ENCODE assay signal across 8 cellular contexts in genomic region chr18:49021433-49022129, GRCh38.
DNase-seq lines count a peak whose midpoint lies in the region; ATAC-seq, FAIRE-seq and TF ChIP-seq lines count a peak whose summit lies in the region.

No MANE protein-coding gene starts in this region.

- no peaks in the 10 kb centered on the region for H3K79me2 ChIP-seq in OCI-LY1 (ENCODE audit: insufficient read depth, low read length)

- no peaks in the 10 kb centered on the region for H3K9me3 ChIP-seq in OCI-LY1 (ENCODE audit: low read length)
- H3K9me3 ChIP-seq in aorta (ENCODE audit: control insufficient read depth, low read length), result no peaks in the 10 kb centered on the region

- 83 to 84% methylated on average over 18 of the region's 18 CpGs for WGBS in aorta, 2 donors

- no peak overlapping the region; the same call in 1 of the 2 replicates for H3K9ac ChIP-seq in OCI-LY1 (ENCODE audit: low read length)

- no peaks in the 10 kb centered on the region for H4K20me1 ChIP-seq in OCI-LY1 (ENCODE audit: insufficient read depth, low read length)

- H3K4me2 ChIP-seq in OCI-LY1 (ENCODE audit: low read length), result peak overlapping the region; percentile 9; the same call in 1 of the 2 replicates

- H3K36me3 ChIP-seq in OCI-LY1 (ENCODE audit: insufficient read depth, low read length), result no peaks in the 10 kb centered on the region
- H3K36me3 ChIP-seq in aorta (ENCODE audit: control insufficient read depth in 1 of 2, insufficient read depth in 2 of 2, low read length in 1 of 2), result no peaks in the 10 kb centered on the region

- H3K27me3 ChIP-seq in OCI-LY1 (ENCODE audit: insufficient read depth, low read length) (no peaks in the 10 kb centered on the region), aorta (ENCODE audit: control insufficient read depth in 1 of 2, insufficient read depth in 2 of 2, low read length in 1 of 2) (no peaks in the 10 kb centered on the region)

- DNase-seq in AG09319 (ENCODE audit: extremely low read depth, low read depth), result no peak
- DNase-seq in GM19239 (ENCODE audit: insufficient read length, low spot score), result peak; percentile 56
- peak; percentile 41 for DNase-seq in amniotic epithelial cell (ENCODE audit: low read depth)
- DNase-seq in iris pigment epithelial cell (ENCODE audit: low read depth), result peak; percentile 54
- peak; percentile 13 for DNase-seq in stimulated activated CD8-positive, alpha-beta memory T cell treated with anti-CD3 and anti-CD28 coated beads, Interleukin-12 subunit alpha, Interleukin-12 subunit beta, amount 100 ng/mL, for 4 hours (ENCODE audit: low read depth)
- DNase-seq in aorta, result no peak

- H3F3A ChIP-seq in OCI-LY1 (ENCODE audit: insufficient read depth, low read length), result no peaks in the 10 kb centered on the region

- H3K4me1 ChIP-seq in OCI-LY1 (ENCODE audit: insufficient read depth, low read length, severe bottlenecking) (peaks cover 57% of the 10 kb centered on the region), aorta (ENCODE audit: control insufficient read depth in 1 of 2, insufficient read depth in 2 of 2, low read length in 2 of 2) (no peaks in the 10 kb centered on the region)

- H2AFZ ChIP-seq in OCI-LY1 (ENCODE audit: low read length), result no peak overlapping the region

- H3K27ac ChIP-seq in OCI-LY1 (ENCODE audit: low read depth, low read length, poor library complexity, severe bottlenecking) (peak overlapping the region; percentile 97), aorta (ENCODE audit: low read depth in 1 of 2, low read length in 2 of 2) (no peak overlapping the region)

- H3K4me3 ChIP-seq in OCI-LY1 (ENCODE audit: low read depth, low read length, poor library complexity, severe bottlenecking) (no peak overlapping the region), aorta (ENCODE audit: low read length in 2 of 2) (no peak overlapping the region)

- peak; percentile 53 for FAIRE-seq in GM19239 (lab: Jason Lieb, UNC)

- no peaks in the 10 kb centered on the region for H3K9me2 ChIP-seq in OCI-LY1 (ENCODE audit: low read depth, low read length)

- ATAC-seq in GM18907 (IDR thresholded peaks at IDR 0.05; ENCODE audit: unreplicated experiment) (no peak), aorta (ENCODE audit: low FRiP score) (no peak)

- TF ChIP-seq CTCF in AG09319 (IDR thresholded peaks at IDR 0.05; ENCODE audit: low read depth, low read length) (peak; percentile 44), OCI-LY1 (IDR thresholded peaks at IDR 0.05; ENCODE audit: low read length) (peak; percentile 91)

- intact Hi-C loops in aorta (cut with DNase I), result no loop called here

Comparison
In these comparisons a context has a peak if more than half of its experiments do, and no peak if none do; other contexts are left out.
1. DNase-seq: peak in GM19239 (single experiment), amniotic epithelial cell (single experiment), iris pigment epithelial cell (single experiment) and stimulated activated CD8-positive, alpha-beta memory T cell treated with anti-CD3 and anti-CD28 coated beads, Interleukin-12 subunit alpha, Interleukin-12 subunit beta, amount 100 ng/mL, for 4 hours (single experiment); none in AG09319 (single experiment) and aorta (0 of 2).